Comparison of ENCODE assay signal across 28 cellular contexts in the genomic region with DNA sequence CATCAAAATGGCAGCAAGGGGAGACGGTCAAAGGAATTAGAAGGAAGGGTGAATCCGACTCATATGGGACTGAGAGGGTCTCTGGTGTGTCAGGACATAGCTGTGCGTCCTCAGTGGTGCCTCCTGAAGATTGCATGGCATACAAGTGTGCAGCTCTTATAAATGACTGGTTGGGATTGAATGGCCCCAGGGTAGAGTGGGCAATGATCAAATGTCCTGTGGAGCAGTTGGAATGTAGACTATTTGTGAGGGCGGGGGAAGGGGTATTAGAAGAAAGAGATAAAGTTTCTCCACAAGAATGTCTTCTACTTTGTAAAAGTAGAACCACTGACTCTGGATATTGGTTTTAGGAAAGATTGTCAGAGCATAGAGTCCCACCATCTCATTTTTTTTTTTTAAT. TPM values are rescaled to one million over a fixed set of nuclear protein-coding genes. Genes with fewer than 3 reads are reported as not detected.
DNase-seq lines count a peak whose midpoint lies in the region; ATAC-seq and TF ChIP-seq lines count a peak whose summit lies in the region.
"Had no signal": no experiment of that assay in that cellular context is flagged by ENCODE, and none has a peak within 500 bp of the region (broad histone marks: within the 10 kb centered on the region; RNA-seq: fewer than 3 reads in every experiment).

No MANE protein-coding gene starts in this region.

- H3K9ac ChIP-seq in endodermal cell (ENCODE audit: extremely low read depth, low read length, poor library complexity, severe bottlenecking): no peak overlapping the region

- H3K9me3 ChIP-seq in neutrophil: no peaks in the 10 kb centered on the region
- H3K9me3 ChIP-seq in endodermal cell (ENCODE audit: control insufficient read depth, low read length): no peaks in the 10 kb centered on the region
- H3K9me3 ChIP-seq: ascending aorta, gastroesophageal sphincter, psoas muscle, sigmoid colon, tibial nerve had no signal

- no peaks in the 10 kb centered on the region for H3K27me3 Mint-ChIP-seq in activated naive CD4-positive, alpha-beta T cell treated with anti-CD3 and anti-CD28 coated beads for 36 hours (ENCODE audit: low read depth)
- peaks cover 3% of the 10 kb centered on the region for H3K27me3 Mint-ChIP-seq in GM23338 (ENCODE audit: insufficient read depth, low read depth, poor library complexity)
- no peaks in the 10 kb centered on the region for H3K27me3 Mint-ChIP-seq in T-cell
- H3K27me3 Mint-ChIP-seq in endodermal cell (ENCODE audit: insufficient read depth): no peaks in the 10 kb centered on the region
- H3K27me3 Mint-ChIP-seq: activated naive CD8-positive, alpha-beta T cell had no signal

- no peak for DNase-seq in activated naive CD4-positive, alpha-beta T cell treated with anti-CD3 and anti-CD28 coated beads for 36 hours
- DNase-seq in activated naive CD4-positive, alpha-beta T cell treated with Interleukin-2 at 50 U/mL for 16 hours: no peak
- DNase-seq in GM23338 (ENCODE audit: low spot score) (peak; percentile 11), SK-MEL-5 (ENCODE audit: low read depth, low spot score) (peak; percentile 28), T-cell (no peak), endodermal cell (no peak)
- DNase-seq: activated B cell treated with CpG ODN at 0.5 μM for 24 hours; DMS153; H7; kidney glomerular epithelial cell; naive B cell; NCI-H1436 treated with DMSO at 0.1 percent for 48 hours; NCI-H345; NCI-H69; occipital lobe; psoas muscle; SHP77; sigmoid colon; stimulated activated CD4-positive, alpha-beta T cell treated with anti-CD3 and anti-CD28 coated beads, Interleukin-4, amount 100 ng/mL, for 1 hour had no signal

- no peaks in the 10 kb centered on the region for H3F3A ChIP-seq in GM23338 (replicated peaks; ENCODE audit: low read depth)

- H3K4me2 ChIP-seq in GM23338: no peak overlapping the region

- H3K4me3 ChIP-seq in GM23338 (no peak overlapping the region), neutrophil (ENCODE audit: low read depth in 1 of 2, low read length in 1 of 2) (no peak overlapping the region), endodermal cell (ENCODE audit: low read length) (no peak overlapping the region)
- H3K4me3 ChIP-seq: ascending aorta, gastroesophageal sphincter, psoas muscle, sigmoid colon, tibial nerve had no signal

- in situ Hi-C loops in SK-MEL-5 (cut with HindIII; ENCODE audit: low pct_unique_long_range_greater_than_20kb, low sequenced_read_pairs): no loop called here

- H3K4me1 Mint-ChIP-seq in activated naive CD4-positive, alpha-beta T cell treated with anti-CD3 and anti-CD28 coated beads for 36 hours (ENCODE audit: low read depth): peaks cover 67% of the 10 kb centered on the region
- peaks cover 5% of the 10 kb centered on the region; the same call in 2 of the 3 replicates for H3K4me1 Mint-ChIP-seq in GM23338
- peaks cover under 1 to 9% (median 5%) of the 10 kb centered on the region in 3 donors for H3K4me1 Mint-ChIP-seq in T-cell
- H3K4me1 Mint-ChIP-seq in endodermal cell: no peaks in the 10 kb centered on the region

- H3K4me1 ChIP-seq in GM23338 (ENCODE audit: insufficient read depth): no peaks in the 10 kb centered on the region
- peaks cover 43 to 56% of the 10 kb centered on the region in 2 experiments for H3K4me1 ChIP-seq in neutrophil (ENCODE audit: control insufficient read depth in 1 of 2, insufficient read depth in 1 of 2, low read depth in 1 of 2, low read length in 1 of 2)
- H3K4me1 ChIP-seq in endodermal cell (ENCODE audit: control insufficient read depth, insufficient read depth, low read length): no peaks in the 10 kb centered on the region
- H3K4me1 ChIP-seq: ascending aorta, psoas muscle had no signal

- no peak for TF ChIP-seq CTCF in GM23338 (conservative IDR thresholded peaks at IDR 0.05; ENCODE audit: low read depth in 2 of 2)
- TF ChIP-seq CTCF in neutrophil (IDR thresholded peaks at IDR 0.05): no peak
- TF ChIP-seq CTCF in endodermal cell (conservative IDR thresholded peaks at IDR 0.05): no peak

- ATAC-seq in GM23338 (no peak), T-cell (replicated peaks in 1 of 4) (no peak)
- ATAC-seq: gastroesophageal sphincter, psoas muscle had no signal

- no peaks in the 10 kb centered on the region for H3K9me3 Mint-ChIP-seq in activated naive CD4-positive, alpha-beta T cell treated with anti-CD3 and anti-CD28 coated beads for 36 hours
- H3K9me3 Mint-ChIP-seq in GM23338 (no peaks in the 10 kb centered on the region), T-cell (no peaks in the 10 kb centered on the region), endodermal cell (no peaks in the 10 kb centered on the region)
- H3K9me3 Mint-ChIP-seq: activated B cell treated with CpG ODN at 0.5 μM for 24 hours had no signal

- CTCF ChIA-PET in activated naive CD4-positive, alpha-beta T cell treated with anti-CD3 and anti-CD28 coated beads for 36 hours (lab: Charles Lee): interaction anchor here (0.6 to 2.2 kb wide), 3 partner anchors 22 to 360 kb away, joined by 3 to 6 read pairs (median 3); no protein-coding TSS in a partner anchor
- CTCF ChIA-PET in T-cell (lab: Charles Lee): no interaction called here

- 93 to 94% methylated on average over 2 to 4 of the region's 4 CpGs for WGBS in endodermal cell (ENCODE audit: insufficient coverage in 1 of 2, insufficient read length in 1 of 2), 2 experiments

- peaks cover 20% of the 10 kb centered on the region for H3K9me2 ChIP-seq in GM23338 (ENCODE audit: insufficient read depth)

- H3K27ac ChIP-seq in GM23338 (ENCODE audit: low read depth): no peak overlapping the region
- H3K27ac ChIP-seq in neutrophil: peak overlapping the region; percentile 70
- H3K27ac ChIP-seq in endodermal cell (ENCODE audit: low read depth, low read length): no peak overlapping the region
- H3K27ac ChIP-seq: ascending aorta, psoas muscle, tibial nerve had no signal

- H3K27ac Mint-ChIP-seq in activated naive CD4-positive, alpha-beta T cell treated with anti-CD3 and anti-CD28 coated beads for 36 hours: peak overlapping the region; percentile 34
- H3K27ac Mint-ChIP-seq in GM23338 (no peak overlapping the region), T-cell (no peak overlapping the region), endodermal cell (no peak overlapping the region)
- H3K27ac Mint-ChIP-seq: activated B cell treated with CpG ODN at 0.5 μM for 24 hours; activated naive CD8-positive, alpha-beta T cell; mesothelial cell of epicardium; naive B cell had no signal

- no peak overlapping the region for H3K4me3 Mint-ChIP-seq in activated naive CD4-positive, alpha-beta T cell treated with anti-CD3 and anti-CD28 coated beads for 36 hours
- H3K4me3 Mint-ChIP-seq in GM23338 (no peak overlapping the region), T-cell (no peak overlapping the region), endodermal cell (no peak overlapping the region)
- H3K4me3 Mint-ChIP-seq: activated B cell treated with CpG ODN at 0.5 μM for 24 hours; activated naive CD8-positive, alpha-beta T cell; mesothelial cell of epicardium; naive B cell had no signal

- H3K36me3 ChIP-seq in GM23338 (ENCODE audit: insufficient read depth): no peaks in the 10 kb centered on the region
- no peaks in the 10 kb centered on the region for H3K36me3 ChIP-seq in neutrophil
- H3K36me3 ChIP-seq in endodermal cell (ENCODE audit: control insufficient read depth, insufficient read depth, low read length): no peaks in the 10 kb centered on the region
- H3K36me3 ChIP-seq: ascending aorta, gastroesophageal sphincter, sigmoid colon, tibial nerve had no signal

- no peak overlapping the region for H2AFZ ChIP-seq in GM23338

- intact Hi-C loops in activated naive CD4-positive, alpha-beta T cell treated with anti-CD3 and anti-CD28 coated beads for 36 hours (cut with micrococcal nuclease): loop anchor here (5.0 to 10.0 kb wide), 2 partner anchors 410 to 877 kb away; a partner anchor contains a TSS

- no peaks in the 10 kb centered on the region for H3K79me2 ChIP-seq in GM23338 (replicated peaks; ENCODE audit: insufficient read depth)

- no peaks in the 10 kb centered on the region for H3K36me3 Mint-ChIP-seq in activated naive CD4-positive, alpha-beta T cell treated with anti-CD3 and anti-CD28 coated beads for 36 hours (ENCODE audit: low read depth)
- H3K36me3 Mint-ChIP-seq in GM23338 (ENCODE audit: low read depth) (no peaks in the 10 kb centered on the region), T-cell (peaks cover 4% of the 10 kb centered on the region), endodermal cell (ENCODE audit: low read depth) (no peaks in the 10 kb centered on the region)
- H3K36me3 Mint-ChIP-seq: mesothelial cell of epicardium, naive B cell had no signal

- no peaks in the 10 kb centered on the region for H4K20me1 ChIP-seq in GM23338 (replicated peaks; ENCODE audit: insufficient read depth)

- H3K27me3 ChIP-seq in GM23338 (ENCODE audit: insufficient read depth) (no peaks in the 10 kb centered on the region), neutrophil (no peaks in the 10 kb centered on the region), endodermal cell (ENCODE audit: control insufficient read depth, insufficient read depth, low read length, poor library complexity, severe bottlenecking) (no peaks in the 10 kb centered on the region)
- H3K27me3 ChIP-seq: ascending aorta, gastroesophageal sphincter, sigmoid colon, tibial nerve had no signal

- POLR2A ChIA-PET in T-cell (lab: Charles Lee): no interaction called here

RNA-seq across cellular contexts. Expression of a gene that starts 24.6 kb away (rescaled TPM):
- 10 to 100 TPM; 65.2 to 69.7 TPM for total RNA-seq in activated naive CD4-positive, alpha-beta T cell treated with anti-CD3 and anti-CD28 coated beads for 36 hours
- total RNA-seq in GM23338 (2014; rRNA removed; shearing (Covaris generic)): not detected in 2 replicates
- not detected in 2 replicates for polyA plus RNA-seq in GM23338 (2016; fragmentation: Nextera tagmentation; extraction: Ambion mirVana)
- 1.8 and 4.1 TPM in 2 replicates for total RNA-seq in SK-MEL-5 (2014; rRNA removed; shearing (Covaris generic))
- 5.0 and 12.1 TPM in 2 replicates for polyA plus RNA-seq in SK-MEL-5 (2015; cell fraction: cytosol; rRNA removed)
- polyA plus RNA-seq in SK-MEL-5 (2015; cell fraction: nucleus; rRNA removed): 3.6 and 11.5 TPM in 2 replicates
- total RNA-seq in T-cell: 10 to 100 TPM; 11.9 to 56.2 (median 14.8) TPM
- total RNA-seq in endodermal cell: not detected
- polyA plus RNA-seq in endodermal cell (2013, experiment 1 of 2): not detected
- polyA plus RNA-seq in endodermal cell (2013, experiment 2 of 2): not detected
- total RNA-seq: ascending aorta, fibroblast of lung, H7, mesothelial cell of epicardium, occipital lobe, psoas muscle, tibial nerve had no signal
- polyA plus RNA-seq: AG04450, BJ, fibroblast of lung had no signal

RNA-seq across cellular contexts. Expression of a gene that starts 44.4 kb away (rescaled TPM):
- total RNA-seq in activated naive CD4-positive, alpha-beta T cell treated with anti-CD3 and anti-CD28 coated beads for 36 hours: 100 to 1,000 TPM; 197 to 211 TPM
- not detected in 2 replicates for total RNA-seq in GM23338 (2014; rRNA removed; shearing (Covaris generic))
- polyA plus RNA-seq in GM23338 (2016; fragmentation: Nextera tagmentation; extraction: Ambion mirVana): not detected in 2 replicates
- total RNA-seq in SK-MEL-5 (2014; rRNA removed; shearing (Covaris generic)): 1.7 and 2.1 TPM in 2 replicates
- 1.4 and 1.9 TPM in 2 replicates for polyA plus RNA-seq in SK-MEL-5 (2015; cell fraction: cytosol; rRNA removed)
- polyA plus RNA-seq in SK-MEL-5 (2015; cell fraction: nucleus; rRNA removed): 1.8 and 2.1 TPM in 2 replicates
- total RNA-seq in T-cell: 10 to 100 TPM; 33.9 to 72.2 (median 41.9) TPM
- total RNA-seq in endodermal cell: not detected
- not detected for polyA plus RNA-seq in endodermal cell (2013, experiment 1 of 2)
- polyA plus RNA-seq in endodermal cell (2013, experiment 2 of 2): not detected
- total RNA-seq: activated B cell treated with CpG ODN at 0.5 μM for 24 hours, ascending aorta, fibroblast of lung, H7, mesothelial cell of epicardium, occipital lobe, psoas muscle had no signal
- polyA plus RNA-seq: AG04450, BJ, fibroblast of lung had no signal

Comparison
In these comparisons a context has a peak if more than half of its experiments do, and no peak if none do; other contexts are left out.
1. DNase-seq: peak in GM23338 (single experiment) and SK-MEL-5 (single experiment); none in activated naive CD4-positive, alpha-beta T cell treated with anti-CD3 and anti-CD28 coated beads for 36 hours (single experiment), activated naive CD4-positive, alpha-beta T cell treated with Interleukin-2 at 50 U/mL for 16 hours (single experiment), T-cell (0 of 34) and endodermal cell (single experiment).
2. RNA of a gene that starts 44.4 kb away (total RNA-seq): 197 to 211 TPM in activated naive CD4-positive, alpha-beta T cell treated with anti-CD3 and anti-CD28 coated beads for 36 hours and 33.9 to 72.2 TPM in T-cell; 1.7 to 2.1 TPM in SK-MEL-5, not detected in GM23338 and not detected in endodermal cell; every median in the first group is over 10 times any median in the second.